10 cellular contexts compared by ENCODE assay signal in the genomic region with DNA sequence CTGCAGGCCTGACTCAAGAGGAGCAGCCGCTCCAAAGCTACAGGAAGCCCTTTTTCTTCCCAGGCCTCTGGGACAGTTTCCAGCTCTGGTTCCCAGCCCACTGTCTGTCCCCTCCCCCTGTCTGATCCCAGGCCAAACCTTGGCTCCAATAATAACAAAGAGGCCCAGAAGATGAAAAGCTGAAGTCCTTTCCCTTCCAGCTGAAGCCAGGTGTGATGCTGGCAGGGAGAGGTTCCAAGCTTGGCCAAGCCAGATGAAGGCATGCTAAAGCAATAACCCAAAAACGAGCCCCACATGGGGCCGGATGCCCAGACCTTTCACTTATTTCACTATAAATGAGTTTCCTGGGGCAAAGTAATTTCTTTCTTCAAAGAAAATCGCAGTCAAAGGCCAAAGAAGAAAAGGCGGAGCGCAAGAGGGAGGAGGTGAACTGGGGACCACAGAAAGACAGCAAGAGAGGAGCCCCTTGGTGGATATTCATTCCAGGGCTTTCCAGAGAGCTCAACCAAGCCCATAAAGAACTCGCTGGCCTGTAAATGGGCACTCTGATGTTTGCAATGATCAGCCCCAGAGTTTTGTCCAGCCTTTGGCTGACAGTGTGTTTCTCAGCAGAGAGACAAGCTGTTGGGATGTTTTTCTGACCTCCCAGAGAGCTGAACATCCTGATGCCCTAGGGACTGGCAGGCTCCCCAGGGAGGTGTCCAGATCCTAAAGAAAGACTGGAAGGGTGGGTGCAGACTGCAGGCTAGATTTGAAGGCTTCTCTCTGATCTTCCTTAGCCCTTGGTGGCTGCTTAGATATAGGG.
DNase-seq lines count a peak whose midpoint lies in the region; ATAC-seq and TF ChIP-seq lines count a peak whose summit lies in the region.
"Had no signal": no experiment of that assay in that cellular context is flagged by ENCODE, and none has a peak within 500 bp of the region (broad histone marks: within the 10 kb centered on the region; RNA-seq: fewer than 3 reads in every experiment).

No MANE protein-coding gene starts in this region.

- DNase-seq in NCI-H2029 treated with DMSO at 0.1 percent for 48 hours (lab: John Stamatoyannopoulos, UW) (peak; percentile 57), dedifferentiated amniotic fluid mesenchymal stem cell (ENCODE audit: extremely low spot score) (peak; percentile 30), tibial nerve (ENCODE audit: low spot score in 2 of 2) (peak; percentile 59 to 75), NCI-H2227 (lab: John Stamatoyannopoulos, UW; ENCODE audit: unreplicated experiment) (no peak), HK-2 (ENCODE audit: unreplicated experiment) (no peak)
- DNase-seq: activated naive CD4-positive, alpha-beta T cell treated with Interleukin-2 at 50 U/mL for 16 hours; SHP77 had no signal

- TF ChIP-seq POLR2A in tibial nerve (IDR thresholded peaks at IDR 0.05), result no peak

- no peak overlapping the region for H3K27ac ChIP-seq in liver (ENCODE audit: low read depth in 1 of 2, low read length in 2 of 2)
- H3K27ac ChIP-seq in tibial nerve, result peak overlapping the region in 2 of 4 donors; percentile 18 to 46

- H3K27me3 ChIP-seq in liver (ENCODE audit: control insufficient read depth in 4 of 4, insufficient read depth in 4 of 4, low read length in 3 of 4) (no peaks in the 10 kb centered on the region), tibial nerve (no peaks in the 10 kb centered on the region)

- H3K36me3 ChIP-seq in liver (ENCODE audit: control insufficient read depth in 4 of 4, insufficient read depth in 3 of 4, low read depth in 1 of 4, low read length in 3 of 4) (no peaks in the 10 kb centered on the region), tibial nerve (no peaks in the 10 kb centered on the region)

- TF ChIP-seq RAD21 in liver (IDR thresholded peaks at IDR 0.05), result no peak

- no peaks in the 10 kb centered on the region for H3K9me3 ChIP-seq in liver (ENCODE audit: control insufficient read depth in 4 of 4, low read length in 3 of 4)
- no peaks in the 10 kb centered on the region for H3K9me3 ChIP-seq in tibial nerve

- H3K4me1 ChIP-seq in liver (ENCODE audit: control insufficient read depth in 4 of 4, insufficient read depth in 4 of 4, low read length in 3 of 4), result peaks cover 0 to 10% (median 0%) of the 10 kb centered on the region in 4 donors
- H3K4me1 ChIP-seq in tibial nerve, result peaks cover 0 to 56% (median 16%) of the 10 kb centered on the region in 4 donors

- no peak for ATAC-seq in GM21786 (IDR thresholded peaks at IDR 0.05; ENCODE audit: unreplicated experiment)
- no peak for ATAC-seq in GM18873 (IDR thresholded peaks at IDR 0.05; ENCODE audit: low FRiP score, unreplicated experiment)

- WGBS in liver, result 45% methylated on average over 7 of the region's 7 CpGs
- WGBS in tibial nerve, 2 donors, result 31 to 43% methylated on average over 7 of the region's 7 CpGs

- TF ChIP-seq EP300 in tibial nerve (IDR thresholded peaks at IDR 0.05), result peak in 1 of 2 donors; percentile 46

- H3K4me3 ChIP-seq in liver (ENCODE audit: low read depth in 1 of 3, low read length in 3 of 3), result no peak overlapping the region
- no peak overlapping the region for H3K4me3 ChIP-seq in tibial nerve

- TF ChIP-seq CTCF in liver (IDR thresholded peaks at IDR 0.05; ENCODE audit: low read depth, low read length, missing input control), result no peak
- TF ChIP-seq CTCF in tibial nerve (IDR thresholded peaks at IDR 0.05), result no peak

- no peak overlapping the region for H3K9ac ChIP-seq in liver (ENCODE audit: low read depth in 1 of 2, low read length in 2 of 2)

TF ChIP-seq in liver, 16 proteins besides CTCF, POLR2A, EP300 and RAD21:
- peak; percentile 15 for TF ChIP-seq NR2F2 (IDR thresholded peaks at IDR 0.05)
- no peak for TF ChIP-seq SP1 (IDR thresholded peaks at IDR 0.05)
TF ChIP-seq in liver: peak in this region for 1.

Comparison
In these comparisons a context has a peak if more than half of its experiments do, and no peak if none do; other contexts are left out.
1. DNase-seq: peak in NCI-H2029 treated with DMSO at 0.1 percent for 48 hours (single experiment), dedifferentiated amniotic fluid mesenchymal stem cell (single experiment) and tibial nerve (2 of 2); none in NCI-H2227 (single experiment) and HK-2 (single experiment).